Comparison of ENCODE assay signal across 1 cellular context in the genomic region with DNA sequence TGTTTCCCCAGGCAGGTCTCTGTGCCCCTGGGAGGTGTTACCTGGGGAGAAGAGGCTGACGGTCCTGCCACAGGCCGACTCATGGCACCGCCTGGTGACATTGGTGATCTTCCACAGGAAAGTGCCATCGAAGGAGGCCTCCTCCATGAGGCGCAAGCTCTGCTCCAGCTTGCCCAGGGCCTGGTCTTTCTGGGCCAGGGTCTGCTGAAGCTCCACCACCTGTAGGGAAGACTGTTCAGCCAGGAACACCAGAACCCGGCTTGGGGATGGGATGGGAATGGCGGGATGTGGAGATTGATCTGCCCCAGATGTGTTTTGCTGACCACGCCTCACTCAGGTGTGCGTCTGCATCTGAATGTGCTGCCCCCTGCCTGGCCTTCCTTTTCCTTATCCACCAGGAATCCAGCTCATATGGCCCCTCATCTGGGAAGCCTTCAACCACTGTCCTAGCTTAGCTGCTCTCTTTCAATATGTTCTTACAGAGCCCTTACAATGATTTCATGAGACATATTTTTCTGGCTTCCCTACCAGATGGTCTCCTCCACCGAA.
TF ChIP-seq lines count a peak whose summit lies in the region.

No MANE protein-coding gene starts in this region.

TF ChIP-seq in GM23338, 12 proteins besides CTCF, POLR2A, EP300 and RAD21:
- no peak for TF ChIP-seq CREB1 (CRISPR knock-in tag; IDR thresholded peaks at IDR 0.05; ENCODE audit: low read depth)
- TF ChIP-seq EZH2 (IDR thresholded peaks at IDR 0.05; ENCODE audit: low read depth, unreplicated experiment), result no peak
- no peak for TF ChIP-seq STAT1 (IDR thresholded peaks at IDR 0.05; ENCODE audit: unreplicated experiment)
- TF ChIP-seq ZNF331 (CRISPR knock-in tag; IDR thresholded peaks at IDR 0.05; ENCODE audit: low read depth), result no peak
- TF ChIP-seq ZNF114 (CRISPR knock-in tag; IDR thresholded peaks at IDR 0.05), result no peak
- TF ChIP-seq, protein P1, sequence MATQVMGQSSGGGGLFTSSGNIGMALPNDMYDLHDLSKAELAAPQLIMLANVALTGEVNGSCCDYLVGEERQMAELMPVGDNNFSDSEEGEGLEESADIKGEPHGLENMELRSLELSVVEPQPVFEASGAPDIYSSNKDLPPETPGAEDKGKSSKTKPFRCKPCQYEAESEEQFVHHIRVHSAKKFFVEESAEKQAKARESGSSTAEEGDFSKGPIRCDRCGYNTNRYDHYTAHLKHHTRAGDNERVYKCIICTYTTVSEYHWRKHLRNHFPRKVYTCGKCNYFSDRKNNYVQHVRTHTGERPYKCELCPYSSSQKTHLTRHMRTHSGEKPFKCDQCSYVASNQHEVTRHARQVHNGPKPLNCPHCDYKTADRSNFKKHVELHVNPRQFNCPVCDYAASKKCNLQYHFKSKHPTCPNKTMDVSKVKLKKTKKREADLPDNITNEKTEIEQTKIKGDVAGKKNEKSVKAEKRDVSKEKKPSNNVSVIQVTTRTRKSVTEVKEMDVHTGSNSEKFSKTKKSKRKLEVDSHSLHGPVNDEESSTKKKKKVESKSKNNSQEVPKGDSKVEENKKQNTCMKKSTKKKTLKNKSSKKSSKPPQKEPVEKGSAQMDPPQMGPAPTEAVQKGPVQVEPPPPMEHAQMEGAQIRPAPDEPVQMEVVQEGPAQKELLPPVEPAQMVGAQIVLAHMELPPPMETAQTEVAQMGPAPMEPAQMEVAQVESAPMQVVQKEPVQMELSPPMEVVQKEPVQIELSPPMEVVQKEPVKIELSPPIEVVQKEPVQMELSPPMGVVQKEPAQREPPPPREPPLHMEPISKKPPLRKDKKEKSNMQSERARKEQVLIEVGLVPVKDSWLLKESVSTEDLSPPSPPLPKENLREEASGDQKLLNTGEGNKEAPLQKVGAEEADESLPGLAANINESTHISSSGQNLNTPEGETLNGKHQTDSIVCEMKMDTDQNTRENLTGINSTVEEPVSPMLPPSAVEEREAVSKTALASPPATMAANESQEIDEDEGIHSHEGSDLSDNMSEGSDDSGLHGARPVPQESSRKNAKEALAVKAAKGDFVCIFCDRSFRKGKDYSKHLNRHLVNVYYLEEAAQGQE (IDR thresholded peaks at IDR 0.05; ENCODE audit: unreplicated experiment), result no peak
